1 cellular context compared by ENCODE assay signal in the genomic region with DNA sequence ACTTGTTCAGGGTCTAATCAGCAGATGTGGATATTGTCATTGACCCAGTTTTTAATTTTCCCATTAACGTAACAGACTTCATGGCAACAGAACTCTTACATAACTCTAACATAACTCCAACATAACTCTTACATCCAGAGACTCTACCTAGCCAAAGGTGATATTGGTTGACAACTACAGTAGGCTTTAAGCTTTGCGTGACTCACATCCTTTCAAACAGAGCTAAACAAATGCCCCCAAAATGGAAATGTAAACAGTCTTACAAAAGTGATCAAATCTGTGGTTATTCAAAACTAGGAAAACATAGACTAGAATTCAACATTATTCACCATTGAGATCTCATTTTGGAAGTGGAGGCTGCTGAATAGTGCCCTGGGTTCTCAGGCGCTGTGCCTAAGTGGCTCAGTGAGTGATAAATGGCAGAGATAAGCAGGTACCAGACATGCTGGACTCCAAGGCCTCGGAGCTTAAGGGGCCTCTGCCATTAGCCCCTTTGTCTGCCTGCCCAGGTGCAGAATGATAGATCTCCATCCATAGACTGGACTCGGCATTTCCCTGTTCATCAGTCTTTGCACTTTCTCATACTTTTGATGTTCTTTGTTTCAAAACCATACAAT.
TF ChIP-seq lines count a peak whose summit lies in the region.

No MANE protein-coding gene starts in this region.

TF ChIP-seq in SK-N-SH, 30 proteins besides CTCF, POLR2A, EP300 and RAD21 (continued from another document):
- TF ChIP-seq MEF2A (IDR thresholded peaks at IDR 0.05; ENCODE audit: borderline replicate concordance, low read depth) (no peak), GATA2 (CRISPR knock-in tag; IDR thresholded peaks at IDR 0.05) (peak; percentile 95), POLR2AphosphoS5 (IDR thresholded peaks at IDR 0.05; ENCODE audit: low read depth, low read length) (no peak), TCF12 (IDR thresholded peaks at IDR 0.05) (no peak), RXRA (IDR thresholded peaks at IDR 0.05; ENCODE audit: borderline replicate concordance, low read depth) (no peak), MXI1 (IDR thresholded peaks at IDR 0.05; ENCODE audit: low read depth, low read length) (no peak), ELF1 (IDR thresholded peaks at IDR 0.05) (no peak), TAF1 (IDR thresholded peaks at IDR 0.05; ENCODE audit: borderline replicate concordance, low read depth, low read length) (no peak), NFIC (IDR thresholded peaks at IDR 0.05; ENCODE audit: borderline replicate concordance) (no peak), JUND (IDR thresholded peaks at IDR 0.05) (no peak), FOXJ3 (CRISPR knock-in tag; IDR thresholded peaks at IDR 0.05) (peak; percentile 59), GABPA (IDR thresholded peaks at IDR 0.05; ENCODE audit: low read depth) (no peak), SIN3A (IDR thresholded peaks at IDR 0.05; ENCODE audit: borderline replicate concordance, low read depth, low read length) (no peak), RCOR1 (IDR thresholded peaks at IDR 0.05; ENCODE audit: low read length) (peak; percentile 70), EZH2phosphoT487 (IDR thresholded peaks at IDR 0.05; ENCODE audit: borderline replicate concordance, low read depth) (no peak)
- TF ChIP-seq, protein P1, sequence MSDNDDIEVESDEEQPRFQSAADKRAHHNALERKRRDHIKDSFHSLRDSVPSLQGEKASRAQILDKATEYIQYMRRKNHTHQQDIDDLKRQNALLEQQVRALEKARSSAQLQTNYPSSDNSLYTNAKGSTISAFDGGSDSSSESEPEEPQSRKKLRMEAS (IDR thresholded peaks at IDR 0.05; ENCODE audit: low read depth), result no peak
- TF ChIP-seq, protein P2, sequence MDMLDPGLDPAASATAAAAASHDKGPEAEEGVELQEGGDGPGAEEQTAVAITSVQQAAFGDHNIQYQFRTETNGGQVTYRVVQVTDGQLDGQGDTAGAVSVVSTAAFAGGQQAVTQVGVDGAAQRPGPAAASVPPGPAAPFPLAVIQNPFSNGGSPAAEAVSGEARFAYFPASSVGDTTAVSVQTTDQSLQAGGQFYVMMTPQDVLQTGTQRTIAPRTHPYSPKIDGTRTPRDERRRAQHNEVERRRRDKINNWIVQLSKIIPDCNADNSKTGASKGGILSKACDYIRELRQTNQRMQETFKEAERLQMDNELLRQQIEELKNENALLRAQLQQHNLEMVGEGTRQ (IDR thresholded peaks at IDR 0.05; ENCODE audit: borderline replicate concordance, low read depth, low read length), result no peak
- TF ChIP-seq, protein P3, sequence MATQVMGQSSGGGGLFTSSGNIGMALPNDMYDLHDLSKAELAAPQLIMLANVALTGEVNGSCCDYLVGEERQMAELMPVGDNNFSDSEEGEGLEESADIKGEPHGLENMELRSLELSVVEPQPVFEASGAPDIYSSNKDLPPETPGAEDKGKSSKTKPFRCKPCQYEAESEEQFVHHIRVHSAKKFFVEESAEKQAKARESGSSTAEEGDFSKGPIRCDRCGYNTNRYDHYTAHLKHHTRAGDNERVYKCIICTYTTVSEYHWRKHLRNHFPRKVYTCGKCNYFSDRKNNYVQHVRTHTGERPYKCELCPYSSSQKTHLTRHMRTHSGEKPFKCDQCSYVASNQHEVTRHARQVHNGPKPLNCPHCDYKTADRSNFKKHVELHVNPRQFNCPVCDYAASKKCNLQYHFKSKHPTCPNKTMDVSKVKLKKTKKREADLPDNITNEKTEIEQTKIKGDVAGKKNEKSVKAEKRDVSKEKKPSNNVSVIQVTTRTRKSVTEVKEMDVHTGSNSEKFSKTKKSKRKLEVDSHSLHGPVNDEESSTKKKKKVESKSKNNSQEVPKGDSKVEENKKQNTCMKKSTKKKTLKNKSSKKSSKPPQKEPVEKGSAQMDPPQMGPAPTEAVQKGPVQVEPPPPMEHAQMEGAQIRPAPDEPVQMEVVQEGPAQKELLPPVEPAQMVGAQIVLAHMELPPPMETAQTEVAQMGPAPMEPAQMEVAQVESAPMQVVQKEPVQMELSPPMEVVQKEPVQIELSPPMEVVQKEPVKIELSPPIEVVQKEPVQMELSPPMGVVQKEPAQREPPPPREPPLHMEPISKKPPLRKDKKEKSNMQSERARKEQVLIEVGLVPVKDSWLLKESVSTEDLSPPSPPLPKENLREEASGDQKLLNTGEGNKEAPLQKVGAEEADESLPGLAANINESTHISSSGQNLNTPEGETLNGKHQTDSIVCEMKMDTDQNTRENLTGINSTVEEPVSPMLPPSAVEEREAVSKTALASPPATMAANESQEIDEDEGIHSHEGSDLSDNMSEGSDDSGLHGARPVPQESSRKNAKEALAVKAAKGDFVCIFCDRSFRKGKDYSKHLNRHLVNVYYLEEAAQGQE (IDR thresholded peaks at IDR 0.05; ENCODE audit: low read depth, low read length), result no peak
- TF ChIP-seq, protein P4, sequence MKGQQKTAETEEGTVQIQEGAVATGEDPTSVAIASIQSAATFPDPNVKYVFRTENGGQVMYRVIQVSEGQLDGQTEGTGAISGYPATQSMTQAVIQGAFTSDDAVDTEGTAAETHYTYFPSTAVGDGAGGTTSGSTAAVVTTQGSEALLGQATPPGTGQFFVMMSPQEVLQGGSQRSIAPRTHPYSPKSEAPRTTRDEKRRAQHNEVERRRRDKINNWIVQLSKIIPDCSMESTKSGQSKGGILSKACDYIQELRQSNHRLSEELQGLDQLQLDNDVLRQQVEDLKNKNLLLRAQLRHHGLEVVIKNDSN (IDR thresholded peaks at IDR 0.05; ENCODE audit: borderline replicate concordance, low read depth), result no peak
